ENCODE assay signal across 8 cellular contexts in genomic region chr2:43293744-43294695, GRCh38.
DNase-seq lines count a peak whose midpoint lies in the region; ATAC-seq and TF ChIP-seq lines count a peak whose summit lies in the region.

No MANE protein-coding gene starts in this region.

- H3K4me3 ChIP-seq in heart right ventricle: no peak overlapping the region

- peak; percentile 100 for ATAC-seq in HG02610 (IDR thresholded peaks at IDR 0.05; ENCODE audit: unreplicated experiment)
- peak; percentile 96 to 97 for ATAC-seq in activated T-cell treated with anti-CD3 and anti-CD28 coated beads, Interleukin-2, amount 50 U/mL, for 72 hours (replicated peaks in 1 of 2)
- ATAC-seq in heart right ventricle: peak; percentile 62 to 96 (median 89)

- H3K9me3 ChIP-seq in heart right ventricle: no peaks in the 10 kb centered on the region

- no peaks in the 10 kb centered on the region for H3K27me3 ChIP-seq in heart right ventricle

- peak overlapping the region in 9 of 10 donors; percentile 5 to 82 (median 56) for H3K27ac ChIP-seq in heart right ventricle

- DNase-seq in activated CD8-positive, alpha-beta memory T cell treated with anti-CD3 and anti-CD28 coated beads for 4 hours (ENCODE audit: low read depth in 2 of 2): peak; percentile 13 to 28
- no peak for DNase-seq in activated CD8-positive, alpha-beta memory T cell treated with anti-CD3 and anti-CD28 coated beads, Interleukin-2, amount 50 U/mL, for 4 hours
- DNase-seq in MV-4-11 (lab: John Stamatoyannopoulos, UW) (peak; percentile 98), heart right ventricle (peak in 1 of 2 donors; percentile 37), NCI-H146 (lab: John Stamatoyannopoulos, UW) (no peak)
- DNase-seq in activated T-cell treated with anti-CD3 and anti-CD28 coated beads, Interleukin-2, amount 50 U/mL, for 72 hours: peak; percentile 76 to 77
- DNase-seq in stimulated activated CD4-positive, alpha-beta T cell treated with anti-CD3 and anti-CD28 coated beads, Interleukin-15, amount 100 ng/mL, for 24 hours: peak; percentile 56

- H3K4me1 Mint-ChIP-seq in activated T-cell treated with anti-CD3 and anti-CD28 coated beads, Interleukin-2, amount 50 U/mL, for 72 hours (ENCODE audit: low read depth): peaks cover 35% of the 10 kb centered on the region

- H3K27me3 Mint-ChIP-seq in activated T-cell treated with anti-CD3 and anti-CD28 coated beads, Interleukin-2, amount 50 U/mL, for 72 hours (ENCODE audit: low read depth): no peaks in the 10 kb centered on the region

- peak overlapping the region; percentile 96 for H3K27ac Mint-ChIP-seq in activated T-cell treated with anti-CD3 and anti-CD28 coated beads, Interleukin-2, amount 50 U/mL, for 72 hours

- H3K4me3 Mint-ChIP-seq in activated T-cell treated with anti-CD3 and anti-CD28 coated beads, Interleukin-2, amount 50 U/mL, for 72 hours: peak overlapping the region; percentile 52 to 66

- peaks cover 0 to 5% of the 10 kb centered on the region in 2 donors for H3K9me3 Mint-ChIP-seq in activated T-cell treated with anti-CD3 and anti-CD28 coated beads, Interleukin-2, amount 50 U/mL, for 72 hours

- H3K36me3 Mint-ChIP-seq in activated T-cell treated with anti-CD3 and anti-CD28 coated beads, Interleukin-2, amount 50 U/mL, for 72 hours (ENCODE audit: insufficient read depth in 2 of 2): peaks cover 17 to 32% of the 10 kb centered on the region in 2 donors

- WGBS in heart right ventricle, 2 donors: 65 to 69% methylated on average over 6 of the region's 6 CpGs

- H3K4me1 ChIP-seq in heart right ventricle: peaks cover 3 to 37% (median 16%) of the 10 kb centered on the region in 9 donors

- TF ChIP-seq CTCF in heart right ventricle (IDR thresholded peaks at IDR 0.05): no peak

- intact Hi-C loops in heart right ventricle (cut with DNase I): no loop called here

- peaks cover 0 to 38% (median 0%) of the 10 kb centered on the region in 9 donors for H3K36me3 ChIP-seq in heart right ventricle

Comparison
In these comparisons a context has a peak if more than half of its experiments do, and no peak if none do; other contexts are left out.
1. DNase-seq: peak in activated CD8-positive, alpha-beta memory T cell treated with anti-CD3 and anti-CD28 coated beads for 4 hours (2 of 2), MV-4-11 (single experiment), activated T-cell treated with anti-CD3 and anti-CD28 coated beads, Interleukin-2, amount 50 U/mL, for 72 hours (2 of 2) and stimulated activated CD4-positive, alpha-beta T cell treated with anti-CD3 and anti-CD28 coated beads, Interleukin-15, amount 100 ng/mL, for 24 hours (single experiment); none in activated CD8-positive, alpha-beta memory T cell treated with anti-CD3 and anti-CD28 coated beads, Interleukin-2, amount 50 U/mL, for 4 hours (single experiment) and NCI-H146 (single experiment).
2. Peak in every context shown above with its lines, with median percentiles within 50 percentile points of each other: ATAC-seq.